Comparison of ENCODE assay signal across 10 cellular contexts in genomic region chr2:38997784-38998183, GRCh38.
A peak's percentile ranks its signal among the peaks of the same experiment; 100 is the strongest.
DNase-seq lines count a peak whose midpoint lies in the region; ATAC-seq and TF ChIP-seq lines count a peak whose summit lies in the region.
"Had no signal": no experiment of that assay in that cellular context is flagged by ENCODE, and none has a peak within 500 bp of the region (broad histone marks: within the 10 kb centered on the region; RNA-seq: fewer than 3 reads in every experiment).

No MANE protein-coding gene starts in this region.

- H3K27me3 ChIP-seq in esophagus muscularis mucosa = no peaks in the 10 kb centered on the region
- no peaks in the 10 kb centered on the region for H3K27me3 ChIP-seq in ascending aorta
- H3K27me3 ChIP-seq: vagina had no signal

- no peak overlapping the region for H2AFZ ChIP-seq in OCI-LY7 (ENCODE audit: low read length)

- H3K9me2 ChIP-seq in OCI-LY7 (ENCODE audit: insufficient read depth, low read length) = no peaks in the 10 kb centered on the region

- no peak for TF ChIP-seq CTCF in epithelial cell of esophagus (IDR thresholded peaks at IDR 0.05; ENCODE audit: insufficient read depth, low read depth, low read length, missing control alignments)
- no peak for TF ChIP-seq CTCF in OCI-LY7 (conservative IDR thresholded peaks at IDR 0.05; ENCODE audit: low read length)
- TF ChIP-seq CTCF in esophagus muscularis mucosa (IDR thresholded peaks at IDR 0.05) = no peak
- TF ChIP-seq CTCF in ascending aorta (IDR thresholded peaks at IDR 0.05) = no peak

- ATAC-seq in HG03196 (IDR thresholded peaks at IDR 0.05; ENCODE audit: unreplicated experiment) = no peak

- TF ChIP-seq EP300 in esophagus muscularis mucosa (IDR thresholded peaks at IDR 0.05) = no peak

- peak; percentile 78 for DNase-seq in EL
- peak; percentile 96 for DNase-seq in NOMO-1 treated with DMSO at 0.1 percent for 48 hours (lab: John Stamatoyannopoulos, UW; ENCODE audit: unreplicated experiment)
- DNase-seq in epithelial cell of esophagus (ENCODE audit: low read depth) = peak; percentile 89
- DNase-seq in non-pigmented ciliary epithelial cell (ENCODE audit: low read depth) = peak; percentile 78
- DNase-seq in OCI-LY7 (ENCODE audit: low spot score) = no peak
- no peak for DNase-seq in esophagus muscularis mucosa (ENCODE audit: extremely low spot score)
- DNase-seq in ascending aorta (ENCODE audit: low spot score in 2 of 2) = no peak
- DNase-seq: NCI-H2171 treated with DMSO at 0.1 percent for 48 hours had no signal

- POLR2A ChIA-PET in OCI-LY7 (lab: Charles Lee) = interaction anchor here (1.1 kb wide), 1 partner anchor 8 kb away, joined by 3 read pairs; no protein-coding TSS in a partner anchor

- no peaks in the 10 kb centered on the region for H3K79me2 ChIP-seq in OCI-LY7 (ENCODE audit: insufficient read depth, low read depth, low read length)

- no peak for TF ChIP-seq POLR2A in esophagus muscularis mucosa (IDR thresholded peaks at IDR 0.05; ENCODE audit: low read depth)

- CTCF ChIA-PET in OCI-LY7 (lab: Charles Lee; ENCODE audit: unreplicated experiment) = no interaction called here

- H3K4me1 ChIP-seq in OCI-LY7 (ENCODE audit: insufficient read depth, low read length, poor library complexity, severe bottlenecking) = no peaks in the 10 kb centered on the region
- no peaks in the 10 kb centered on the region for H3K4me1 ChIP-seq in esophagus muscularis mucosa
- peaks cover 0 to 3% of the 10 kb centered on the region in 2 donors for H3K4me1 ChIP-seq in ascending aorta
- H3K4me1 ChIP-seq: vagina had no signal

- 46% methylated on average over 4 of the region's 4 CpGs for WGBS in esophagus muscularis mucosa

- H3K27ac ChIP-seq in OCI-LY7 (ENCODE audit: low read depth, low read length, poor library complexity, severe bottlenecking) = no peak overlapping the region
- H3K27ac ChIP-seq in esophagus muscularis mucosa (replicated peaks in 1 of 4) = no peak overlapping the region
- no peak overlapping the region for H3K27ac ChIP-seq in ascending aorta
- H3K27ac ChIP-seq: vagina had no signal

- BruUV-seq in OCI-LY7 (replicated peaks; lab: Mats Ljungman, UMichigan) = no TSS peak

- H3K9me3 ChIP-seq in OCI-LY7 (ENCODE audit: low read length) (no peaks in the 10 kb centered on the region), esophagus muscularis mucosa (no peaks in the 10 kb centered on the region), ascending aorta (no peaks in the 10 kb centered on the region)
- H3K9me3 ChIP-seq: vagina had no signal

- H3K4me3 ChIP-seq in epithelial cell of esophagus (ENCODE audit: low read length) (no peak overlapping the region), OCI-LY7 (ENCODE audit: low read depth, low read length, poor library complexity, severe bottlenecking) (no peak overlapping the region), esophagus muscularis mucosa (no peak overlapping the region), ascending aorta (no peak overlapping the region)
- H3K4me3 ChIP-seq: vagina had no signal

- no peaks in the 10 kb centered on the region for H4K20me1 ChIP-seq in OCI-LY7 (ENCODE audit: insufficient read depth, low read length)

- H3K36me3 ChIP-seq in OCI-LY7 (ENCODE audit: insufficient read depth, low read length) (peaks cover 80% of the 10 kb centered on the region), esophagus muscularis mucosa (peaks cover 28 to 93% (median 66%) of the 10 kb centered on the region in 4 donors), ascending aorta (peaks cover 34 to 46% of the 10 kb centered on the region in 2 donors)

- H3K4me2 ChIP-seq in OCI-LY7 (ENCODE audit: low read length) = no peak overlapping the region

- intact Hi-C loops in OCI-LY7 (cut with micrococcal nuclease; ENCODE audit: unreplicated experiment) (no loop called here), esophagus muscularis mucosa (cut with DNase I) (no loop called here), ascending aorta (cut with DNase I) (no loop called here)

Comparison
In these comparisons a context has a peak if more than half of its experiments do, and no peak if none do; other contexts are left out.
1. DNase-seq: peak in EL (single experiment), NOMO-1 treated with DMSO at 0.1 percent for 48 hours (single experiment), epithelial cell of esophagus (single experiment) and non-pigmented ciliary epithelial cell (single experiment); none in OCI-LY7 (single experiment), esophagus muscularis mucosa (single experiment) and ascending aorta (0 of 2).